ENCODE assay signal across 6 cellular contexts in the genomic region with DNA sequence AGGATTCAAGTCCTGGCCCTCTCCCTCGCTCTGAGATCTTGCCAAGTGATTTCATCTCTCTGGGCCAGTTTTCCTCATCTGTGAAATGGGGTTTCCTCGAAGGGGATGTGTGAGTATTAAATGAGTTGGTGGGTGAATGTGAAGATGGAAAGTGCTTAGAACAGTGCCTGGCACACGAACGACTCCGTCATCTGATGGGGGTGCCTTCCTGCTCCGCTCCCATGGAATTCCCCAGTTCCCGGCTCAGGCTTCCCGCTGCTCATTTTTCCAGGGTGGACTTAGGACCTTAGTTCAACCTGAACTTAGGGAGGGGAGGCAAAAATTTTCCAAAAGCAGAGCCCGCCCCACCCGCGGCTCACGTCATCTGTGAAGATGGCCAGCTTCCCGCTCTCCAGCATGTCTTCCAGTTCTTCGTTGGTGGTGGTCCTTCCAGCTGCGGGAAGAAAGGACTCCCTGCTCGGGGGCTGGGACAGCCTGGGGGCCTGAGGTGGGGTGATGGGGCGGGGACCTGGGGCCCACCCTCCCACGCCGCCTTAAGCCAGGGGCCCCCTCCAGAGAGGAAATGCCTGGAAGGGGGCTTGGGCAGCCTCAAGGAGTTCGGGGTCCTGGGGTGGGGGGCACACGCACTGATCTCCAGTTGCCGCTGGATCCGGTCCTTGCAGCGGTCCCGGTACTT. TPM values are rescaled to one million over a fixed set of nuclear protein-coding genes. Genes with fewer than 3 reads are reported as not detected.
DNase-seq lines count a peak whose midpoint lies in the region; ATAC-seq and TF ChIP-seq lines count a peak whose summit lies in the region.

No MANE protein-coding gene starts in this region.

- peaks cover 3 to 29% (median 25%) of the 10 kb centered on the region in 4 donors for H3K4me1 ChIP-seq in liver (ENCODE audit: control insufficient read depth in 4 of 4, insufficient read depth in 4 of 4, low read length in 3 of 4)

- no peaks in the 10 kb centered on the region for H3K27me3 ChIP-seq in liver (ENCODE audit: control insufficient read depth in 4 of 4, insufficient read depth in 4 of 4, low read length in 3 of 4)

- WGBS in liver: 9% methylated on average over 25 of the region's 25 CpGs

- H3K4me1 Mint-ChIP-seq in T-helper 17 cell: peaks cover 2% of the 10 kb centered on the region

- H3K4me3 ChIP-seq in liver (ENCODE audit: low read depth in 1 of 3, low read length in 3 of 3): peak overlapping the region; percentile 66 to 81 (median 71)

- TF ChIP-seq RAD21 in liver (IDR thresholded peaks at IDR 0.05): peak in 1 of 2 donors; percentile 48

- no peak for TF ChIP-seq CTCF in liver (IDR thresholded peaks at IDR 0.05; ENCODE audit: low read depth, low read length, missing input control)

- H3K9ac ChIP-seq in liver (ENCODE audit: low read depth in 1 of 2, low read length in 2 of 2): peak overlapping the region; percentile 64 to 78

- peak overlapping the region; percentile 95 to 96 for H3K27ac ChIP-seq in liver (ENCODE audit: low read depth in 1 of 2, low read length in 2 of 2)

- H3K27ac Mint-ChIP-seq in T-helper 17 cell: no peak overlapping the region

- ATAC-seq in T-helper 17 cell: no peak

- H3K36me3 ChIP-seq in liver (ENCODE audit: control insufficient read depth in 4 of 4, insufficient read depth in 3 of 4, low read depth in 1 of 4, low read length in 3 of 4): no peaks in the 10 kb centered on the region

- no peaks in the 10 kb centered on the region for H3K27me3 Mint-ChIP-seq in T-helper 17 cell

- DNase-seq in EH (ENCODE audit: low read depth) (peak; percentile 29), T-helper 17 cell (no peak), globus pallidus (ENCODE audit: low spot score) (no peak), inferior parietal cortex (ENCODE audit: extremely low spot score) (no peak)
- DNase-seq in stimulated activated CD4-positive, alpha-beta T cell treated with anti-CD3 and anti-CD28 coated beads, Interleukin-1b, Interleukin-23, amount 100 ng/mL, for 48 hours: no peak

- H3K36me3 Mint-ChIP-seq in T-helper 17 cell (ENCODE audit: low read depth): no peaks in the 10 kb centered on the region

- peak overlapping the region; percentile 50 for H3K4me3 Mint-ChIP-seq in T-helper 17 cell

- H3K9me3 ChIP-seq in T-helper 17 cell (ENCODE audit: control insufficient read depth, low read length, poor library complexity, severe bottlenecking) (no peaks in the 10 kb centered on the region), liver (ENCODE audit: control insufficient read depth in 4 of 4, low read length in 3 of 4) (no peaks in the 10 kb centered on the region)

TF ChIP-seq in liver, 16 proteins besides CTCF, POLR2A, EP300 and RAD21:
- TF ChIP-seq, protein P1, sequence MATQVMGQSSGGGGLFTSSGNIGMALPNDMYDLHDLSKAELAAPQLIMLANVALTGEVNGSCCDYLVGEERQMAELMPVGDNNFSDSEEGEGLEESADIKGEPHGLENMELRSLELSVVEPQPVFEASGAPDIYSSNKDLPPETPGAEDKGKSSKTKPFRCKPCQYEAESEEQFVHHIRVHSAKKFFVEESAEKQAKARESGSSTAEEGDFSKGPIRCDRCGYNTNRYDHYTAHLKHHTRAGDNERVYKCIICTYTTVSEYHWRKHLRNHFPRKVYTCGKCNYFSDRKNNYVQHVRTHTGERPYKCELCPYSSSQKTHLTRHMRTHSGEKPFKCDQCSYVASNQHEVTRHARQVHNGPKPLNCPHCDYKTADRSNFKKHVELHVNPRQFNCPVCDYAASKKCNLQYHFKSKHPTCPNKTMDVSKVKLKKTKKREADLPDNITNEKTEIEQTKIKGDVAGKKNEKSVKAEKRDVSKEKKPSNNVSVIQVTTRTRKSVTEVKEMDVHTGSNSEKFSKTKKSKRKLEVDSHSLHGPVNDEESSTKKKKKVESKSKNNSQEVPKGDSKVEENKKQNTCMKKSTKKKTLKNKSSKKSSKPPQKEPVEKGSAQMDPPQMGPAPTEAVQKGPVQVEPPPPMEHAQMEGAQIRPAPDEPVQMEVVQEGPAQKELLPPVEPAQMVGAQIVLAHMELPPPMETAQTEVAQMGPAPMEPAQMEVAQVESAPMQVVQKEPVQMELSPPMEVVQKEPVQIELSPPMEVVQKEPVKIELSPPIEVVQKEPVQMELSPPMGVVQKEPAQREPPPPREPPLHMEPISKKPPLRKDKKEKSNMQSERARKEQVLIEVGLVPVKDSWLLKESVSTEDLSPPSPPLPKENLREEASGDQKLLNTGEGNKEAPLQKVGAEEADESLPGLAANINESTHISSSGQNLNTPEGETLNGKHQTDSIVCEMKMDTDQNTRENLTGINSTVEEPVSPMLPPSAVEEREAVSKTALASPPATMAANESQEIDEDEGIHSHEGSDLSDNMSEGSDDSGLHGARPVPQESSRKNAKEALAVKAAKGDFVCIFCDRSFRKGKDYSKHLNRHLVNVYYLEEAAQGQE (IDR thresholded peaks at IDR 0.05): peak; percentile 91
- TF ChIP-seq RXRA (IDR thresholded peaks at IDR 0.05) (peak; percentile 73 to 83), HNF4A (conservative IDR thresholded peaks at IDR 0.05) (peak; percentile 98 to 99), MAX (IDR thresholded peaks at IDR 0.05) (no peak), GABPA (IDR thresholded peaks at IDR 0.05 in 1 of 2, conservative IDR thresholded peaks at IDR 0.05 in 1 of 2) (peak in 1 of 2 donors; percentile 50), ATF3 (IDR thresholded peaks at IDR 0.05) (peak; percentile 66), NR2F2 (IDR thresholded peaks at IDR 0.05) (peak; percentile 3), JUND (IDR thresholded peaks at IDR 0.05) (peak; percentile 58 to 68), ZBTB33 (IDR thresholded peaks at IDR 0.05) (no peak), TAF1 (conservative IDR thresholded peaks at IDR 0.05) (no peak), HNF4G (IDR thresholded peaks at IDR 0.05) (peak; percentile 97), FOXA1 (IDR thresholded peaks at IDR 0.05) (no peak), YY1 (IDR thresholded peaks at IDR 0.05) (peak; percentile 90), EGR1 (IDR thresholded peaks at IDR 0.05; ENCODE audit: low read depth in 2 of 2) (peak; percentile 70 to 85), FOXA2 (IDR thresholded peaks at IDR 0.05) (no peak), SP1 (IDR thresholded peaks at IDR 0.05) (peak; percentile 96)

RNA-seq across cellular contexts. Expression of gene HSD3B7, which starts 11.5 kb away (rescaled TPM):
- total RNA-seq in T-helper 17 cell (under 1 TPM; 0.21 to 0.60 TPM), liver (10 to 100 TPM; 23.9 to 84.8 TPM)
- 10 to 100 TPM; 74.0 to 93.9 TPM for polyA plus RNA-seq in liver

RNA-seq across cellular contexts. Expression of gene STX1B, which starts 14.0 kb away (rescaled TPM):
- under 1 TPM; 0.27 to 0.47 TPM for total RNA-seq in T-helper 17 cell
- total RNA-seq in liver: 1 to 10 TPM in 1 of 2 donors, under 1 TPM in 1; 0.09 to 1.2 TPM
- polyA plus RNA-seq in liver: under 1 TPM; 0.19 to 0.82 TPM

RNA-seq across cellular contexts. Expression of gene STX4, which starts 36.9 kb away (rescaled TPM):
- total RNA-seq in T-helper 17 cell (10 to 100 TPM; 72.0 to 72.1 TPM), liver (10 to 100 TPM; 11.4 to 19.8 TPM)
- polyA plus RNA-seq in liver: 10 to 100 TPM; 14.9 to 22.1 TPM

RNA-seq across cellular contexts. Expression of gene SETD1A, which starts 38.9 kb away (rescaled TPM):
- total RNA-seq in T-helper 17 cell (10 to 100 TPM; 31.3 to 45.5 TPM), liver (1 to 10 TPM; 3.6 to 3.8 TPM)
- polyA plus RNA-seq in liver: 1 to 10 TPM; 2.7 to 4.9 TPM

RNA-seq across cellular contexts. Expression of gene ORAI3, which starts 47.6 kb away (rescaled TPM):
- 1 to 10 TPM; 6.4 to 7.5 TPM for total RNA-seq in T-helper 17 cell
- total RNA-seq in liver: 10 to 100 TPM; 26.6 to 39.1 TPM
- polyA plus RNA-seq in liver: 10 to 100 TPM; 28.8 to 34.1 TPM

Comparison
In these comparisons a context has a peak if more than half of its experiments do, and no peak if none do; other contexts are left out.
1. RNA of gene HSD3B7, which starts 11.5 kb away (total RNA-seq): 23.9 to 84.8 TPM in liver; 0.21 to 0.60 TPM in T-helper 17 cell; every median in the first group is over 10 times any median in the second.